ENCODE assay signal across 11 cellular contexts in the genomic region with DNA sequence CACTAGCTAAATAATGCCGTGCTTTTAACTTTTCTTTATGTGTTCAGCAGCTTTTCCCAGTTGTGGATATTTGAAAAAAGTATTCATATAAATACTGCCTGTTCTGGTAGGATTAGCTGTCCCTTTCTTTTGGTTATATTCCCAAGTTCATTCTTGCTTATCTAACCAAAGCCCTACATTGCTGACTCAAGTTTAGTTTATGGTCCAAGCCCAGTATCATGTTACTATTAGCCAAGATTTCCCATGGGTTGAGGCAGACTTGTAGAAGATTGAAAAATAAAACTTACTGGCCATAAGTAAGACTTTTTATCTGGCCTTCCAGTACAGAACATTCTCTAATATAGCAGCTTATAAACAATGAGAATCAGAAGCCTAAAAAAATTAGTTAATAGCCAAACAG. TPM values are rescaled to one million over a fixed set of nuclear protein-coding genes. Genes with fewer than 3 reads are reported as not detected.
DNase-seq lines count a peak whose midpoint lies in the region; ATAC-seq and TF ChIP-seq lines count a peak whose summit lies in the region.
"Had no signal": no experiment of that assay in that cellular context is flagged by ENCODE, and none has a peak within 500 bp of the region (broad histone marks: within the 10 kb centered on the region; RNA-seq: fewer than 3 reads in every experiment).

No MANE protein-coding gene starts in this region.

- H3K27ac Mint-ChIP-seq in stimulated activated memory B cell treated with anti-CD40 and anti-IgM and Interleukin-4, amounts not matched to agents 10 μg/mL and 1 μg/mL and 100 μg/mL, for 72 hours: no peak overlapping the region
- H3K27ac Mint-ChIP-seq: activated naive CD8-positive, alpha-beta T cell treated with anti-CD3 and anti-CD28 coated beads, Interleukin-2, amount 10 ng/mL, durations not matched to agents 7 days and 5 days; B cell had no signal

- no peak for ATAC-seq in stimulated activated memory B cell treated with anti-CD40 and anti-IgM and Interleukin-4, amounts not matched to agents 10 μg/mL and 1 μg/mL and 100 μg/mL, for 72 hours

- H3K4me3 ChIP-seq in ACC112 (ENCODE audit: low read depth, low read length) (no peak overlapping the region), Loucy (ENCODE audit: low read length, poor library complexity, severe bottlenecking) (no peak overlapping the region)

- H3K27ac ChIP-seq in ACC112 (ENCODE audit: low read depth, low read length) (peak overlapping the region; percentile 34; the same call in 1 of the 2 replicates), epithelial cell of prostate (peak overlapping the region; percentile 55)
- H3K27ac ChIP-seq: parathyroid adenoma had no signal

- H3K9ac ChIP-seq in Loucy (ENCODE audit: low read depth, low read length, poor library complexity, severe bottlenecking): peak overlapping the region; percentile 46
- H3K9ac ChIP-seq: parathyroid adenoma had no signal

- no peaks in the 10 kb centered on the region for H3K27me3 Mint-ChIP-seq in stimulated activated memory B cell treated with anti-CD40 and anti-IgM and Interleukin-4, amounts not matched to agents 10 μg/mL and 1 μg/mL and 100 μg/mL, for 72 hours
- H3K27me3 Mint-ChIP-seq: activated naive CD8-positive, alpha-beta T cell treated with anti-CD3 and anti-CD28 coated beads, Interleukin-2, amount 10 ng/mL, durations not matched to agents 7 days and 5 days had no signal

- no peaks in the 10 kb centered on the region for H3K9me2 ChIP-seq in Loucy (replicated peaks; ENCODE audit: low read depth, low read length)

- peaks cover 13% of the 10 kb centered on the region for H3K4me1 ChIP-seq in ACC112 (ENCODE audit: control insufficient read depth, insufficient read depth, low read length, unreplicated experiment)
- peaks cover 31% of the 10 kb centered on the region for H3K4me1 ChIP-seq in Loucy (ENCODE audit: insufficient read depth, low read length, poor library complexity, severe bottlenecking)

- no peak for TF ChIP-seq CTCF in Loucy (conservative IDR thresholded peaks at IDR 0.05; ENCODE audit: low read length)

- H3K4me3 Mint-ChIP-seq in stimulated activated memory B cell treated with anti-CD40 and anti-IgM and Interleukin-4, amounts not matched to agents 10 μg/mL and 1 μg/mL and 100 μg/mL, for 72 hours: no peak overlapping the region
- H3K4me3 Mint-ChIP-seq: activated naive CD8-positive, alpha-beta T cell treated with anti-CD3 and anti-CD28 coated beads, Interleukin-2, amount 10 ng/mL, durations not matched to agents 7 days and 5 days; B cell had no signal

- H2AFZ ChIP-seq in ACC112 (ENCODE audit: low read length, unreplicated experiment) (no peak overlapping the region), Loucy (ENCODE audit: low read length) (no peak overlapping the region)
- H2AFZ ChIP-seq: parathyroid adenoma had no signal

- no peaks in the 10 kb centered on the region for H3K4me1 Mint-ChIP-seq in stimulated activated memory B cell treated with anti-CD40 and anti-IgM and Interleukin-4, amounts not matched to agents 10 μg/mL and 1 μg/mL and 100 μg/mL, for 72 hours
- H3K4me1 Mint-ChIP-seq: B cell had no signal

- no peaks in the 10 kb centered on the region for H3K9me3 ChIP-seq in Loucy (ENCODE audit: insufficient read depth, low read depth, low read length)

- no peaks in the 10 kb centered on the region for H3K79me2 ChIP-seq in ACC112 (ENCODE audit: control insufficient read depth, insufficient read depth, low read length, unreplicated experiment)
- no peaks in the 10 kb centered on the region for H3K79me2 ChIP-seq in Loucy (ENCODE audit: insufficient read depth, low read length)
- H3K79me2 ChIP-seq: parathyroid adenoma had no signal

- peaks cover 3% of the 10 kb centered on the region for H3K36me3 Mint-ChIP-seq in stimulated activated memory B cell treated with anti-CD40 and anti-IgM and Interleukin-4, amounts not matched to agents 10 μg/mL and 1 μg/mL and 100 μg/mL, for 72 hours

- H3F3A ChIP-seq in Loucy (ENCODE audit: low read depth): no peaks in the 10 kb centered on the region

- H3K36me3 ChIP-seq in ACC112 (ENCODE audit: insufficient read depth, low read length) (no peaks in the 10 kb centered on the region), Loucy (ENCODE audit: insufficient read depth, low read length) (no peaks in the 10 kb centered on the region)

- no peaks in the 10 kb centered on the region for H4K20me1 ChIP-seq in Loucy (ENCODE audit: insufficient read depth, low read length, poor library complexity, severe bottlenecking)

- H3K27me3 ChIP-seq in ACC112 (ENCODE audit: insufficient read depth, low read length): no peaks in the 10 kb centered on the region
- no peaks in the 10 kb centered on the region for H3K27me3 ChIP-seq in Loucy (ENCODE audit: insufficient read depth, low read length, poor library complexity, severe bottlenecking)

- no peak overlapping the region for H3K4me2 ChIP-seq in Loucy (ENCODE audit: low read depth, low read length, poor library complexity, severe bottlenecking)

- H3K9me3 Mint-ChIP-seq in stimulated activated memory B cell treated with anti-CD40 and anti-IgM and Interleukin-4, amounts not matched to agents 10 μg/mL and 1 μg/mL and 100 μg/mL, for 72 hours: no peaks in the 10 kb centered on the region
- H3K9me3 Mint-ChIP-seq: activated naive CD8-positive, alpha-beta T cell treated with anti-CD3 and anti-CD28 coated beads, Interleukin-2, amount 10 ng/mL, durations not matched to agents 7 days and 5 days had no signal

- DNase-seq in epithelial cell of prostate (ENCODE audit: low read depth, low spot score): no peak
- peak; percentile 56 for DNase-seq in myocyte (ENCODE audit: low read depth)
- no peak for DNase-seq in cerebellum (ENCODE audit: low spot score)
- no peak for DNase-seq in midbrain (lab: John Stamatoyannopoulos, UW)
- no peak for DNase-seq in NCI-H774 (lab: John Stamatoyannopoulos, UW)
- DNase-seq: activated naive CD8-positive, alpha-beta T cell treated with anti-CD3 and anti-CD28 coated beads, Interleukin-2, amount 10 ng/mL, durations not matched to agents 7 days and 5 days had no signal

RNA-seq across cellular contexts. Expression of gene NFE2L2, which starts 49.7 kb away (rescaled TPM):
- 78.2 and 107 TPM in 2 replicates for total RNA-seq in myocyte
- 60.8 TPM for polyA plus RNA-seq in myocyte (2012)
- 21.1 TPM for total RNA-seq in cerebellum
